Comparison of ENCODE assay signal across 8 cellular contexts in the genomic region with DNA sequence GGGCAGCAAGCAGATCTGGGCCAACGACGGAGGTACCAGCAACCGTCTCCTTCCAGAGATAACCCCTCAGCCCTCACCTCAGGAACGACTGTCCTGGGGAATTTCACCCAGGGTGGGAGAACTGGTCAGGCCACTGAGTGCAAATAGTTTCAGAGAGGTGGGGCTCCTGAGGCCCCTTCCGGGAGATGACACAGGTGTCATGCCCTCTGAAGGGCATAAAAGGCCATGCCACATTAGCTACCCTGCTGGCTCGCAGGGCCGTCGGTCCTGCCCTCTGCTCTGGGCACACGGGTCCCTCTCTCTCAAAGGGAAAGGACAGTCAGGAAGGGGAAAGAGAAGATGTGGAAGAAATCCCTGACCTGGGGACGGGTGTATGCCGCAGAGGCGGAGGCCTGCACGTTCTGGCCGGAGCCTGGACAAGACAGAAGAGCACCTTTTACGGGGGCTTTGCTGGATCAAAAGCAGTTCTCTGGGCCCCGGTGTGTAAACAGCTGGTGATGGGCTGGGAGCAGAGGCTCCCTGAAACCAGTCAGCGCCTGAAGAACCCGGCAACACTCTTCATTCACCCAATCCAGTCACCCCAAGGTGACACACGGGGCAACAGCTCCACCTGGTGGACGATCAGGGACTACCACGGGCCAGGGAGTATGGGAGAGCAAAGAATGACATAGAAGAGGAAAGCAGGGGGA. TPM values are rescaled to one million over a fixed set of nuclear protein-coding genes. Genes with fewer than 3 reads are reported as not detected.
A peak's percentile ranks its signal among the peaks of the same experiment; 100 is the strongest.
DNase-seq lines count a peak whose midpoint lies in the region; ATAC-seq, FAIRE-seq and TF ChIP-seq lines count a peak whose summit lies in the region.

No MANE protein-coding gene starts in this region.

- FAIRE-seq in GM18507 (lab: Jason Lieb, UNC): peak; percentile 88

- no peaks in the 10 kb centered on the region for H3K27me3 ChIP-seq in lung (ENCODE audit: control insufficient read depth, insufficient read depth)

- H3K9me3 ChIP-seq in lung (ENCODE audit: control insufficient read depth in 2 of 2, insufficient read depth in 1 of 2, low read length in 1 of 2): no peaks in the 10 kb centered on the region

- 34 to 50% methylated on average over 21 of the region's 21 CpGs for WGBS in lung, 2 donors

- peak overlapping the region in 1 of 2 donors; percentile 50 for H3K27ac ChIP-seq in lung (ENCODE audit: low read depth in 1 of 2, low read length in 1 of 2)

- ATAC-seq in lung (ENCODE audit: insufficient read depth, low FRiP score): peak; percentile 63

- peaks cover 0 to 5% of the 10 kb centered on the region in 2 donors for H3K36me3 ChIP-seq in lung (ENCODE audit: control insufficient read depth in 2 of 2, insufficient read depth in 2 of 2, low read length in 2 of 2)

- peaks cover 7 to 22% of the 10 kb centered on the region in 2 donors for H3K4me1 ChIP-seq in lung (ENCODE audit: control insufficient read depth in 2 of 2, insufficient read depth in 2 of 2, low read length in 2 of 2)

- DNase-seq in 8988T (peak; percentile 88), GM18507 (ENCODE audit: extremely low spot score, insufficient read length, low read depth) (no peak), HK-2 (ENCODE audit: unreplicated experiment) (peak; percentile 91), NCI-H82 treated with DMSO at 0.1 percent for 48 hours (lab: John Stamatoyannopoulos, UW; ENCODE audit: unreplicated experiment) (peak; percentile 85), dedifferentiated amniotic fluid mesenchymal stem cell (ENCODE audit: extremely low spot score) (peak; percentile 72), lung (ENCODE audit: low spot score) (peak; percentile 91)
- DNase-seq in activated CD4-positive, alpha-beta T cell treated with anti-CD3 and anti-CD28 coated beads, Interleukin-2, amount 50 U/mL, for 48 hours: peak; percentile 97 to 98
- peak; percentile 87 to 95 (median 95) for DNase-seq in stimulated activated CD4-positive, alpha-beta T cell treated with anti-CD3 and anti-CD28 coated beads, TNF-alpha, amount 100 ng/mL, for 48 hours (ENCODE audit: low read depth in 3 of 3)

- H3K4me3 ChIP-seq in lung: no peak overlapping the region

- TF ChIP-seq CTCF in lung (IDR thresholded peaks at IDR 0.05; ENCODE audit: control extremely low read depth, extremely low read depth): peak; percentile 97

RNA-seq across cellular contexts. Expression of gene TAF8, which starts 6.4 kb away (rescaled TPM):
- total RNA-seq in lung: 10 to 100 TPM; 19.8 to 26.7 TPM
- 10 to 100 TPM; 14.0 to 14.2 TPM for polyA plus RNA-seq in lung
